In genomic region chr12:120799417-120800045, GRCh38 we compare ENCODE assay signal across 16 cellular contexts.
DNase-seq lines count a peak whose midpoint lies in the region; TF ChIP-seq lines count a peak whose summit lies in the region.
"Had no signal": no experiment of that assay in that cellular context is flagged by ENCODE, and none has a peak within 500 bp of the region (broad histone marks: within the 10 kb centered on the region; RNA-seq: fewer than 3 reads in every experiment).

No MANE protein-coding gene starts in this region.

- H3K4me3 Mint-ChIP-seq in activated T-cell treated with anti-CD3 and anti-CD28 coated beads, Interleukin-2, amount 50 U/mL, for 24 hours: no peak overlapping the region
- H3K4me3 Mint-ChIP-seq in endodermal cell: peak overlapping the region; percentile 20
- H3K4me3 Mint-ChIP-seq: CD4-positive, alpha-beta memory T cell had no signal

- H3K9me2 ChIP-seq in Loucy (replicated peaks; ENCODE audit: low read depth, low read length): no peaks in the 10 kb centered on the region

- H3K27ac Mint-ChIP-seq in activated T-cell treated with anti-CD3 and anti-CD28 coated beads, Interleukin-2, amount 50 U/mL, for 24 hours: peak overlapping the region; percentile 94
- peak overlapping the region; percentile 58 for H3K27ac Mint-ChIP-seq in endodermal cell

- H2BK120ac ChIP-seq in trophoblast cell (ENCODE audit: insufficient read depth, low read length, poor library complexity): no peak overlapping the region

- H2BK12ac ChIP-seq in trophoblast cell (ENCODE audit: low read length): no peak overlapping the region

- no peak for DNase-seq in activated T-cell treated with anti-CD3 and anti-CD28 coated beads, Interleukin-2, amount 50 U/mL, for 24 hours
- DNase-seq in activated T-cell treated with anti-CD3 and anti-CD28 coated beads, Interleukin-2, amount 50 U/mL, for 1 hour: no peak
- DNase-seq in endodermal cell (peak; percentile 63), trophoblast cell (peak in 1 of 2 donors; percentile 49), NCI-H2029 (lab: John Stamatoyannopoulos, UW) (no peak), right atrium auricular region (ENCODE audit: low spot score) (no peak), EL (no peak)
- DNase-seq: activated CD4-positive, alpha-beta T cell treated with anti-CD3 and anti-CD28 coated beads for 4 hours; CD4-positive, alpha-beta memory T cell; cerebellar nuclear complex; effector CD8-positive, alpha-beta T cell; NCI-H526 had no signal

- H4K8ac ChIP-seq in trophoblast cell (ENCODE audit: low read depth, low read length): no peak overlapping the region

- H3K4me2 ChIP-seq in Loucy (ENCODE audit: low read depth, low read length, poor library complexity, severe bottlenecking) (peak overlapping the region; percentile 22), trophoblast cell (ENCODE audit: low read length) (peak overlapping the region; percentile 1)

- H3K27me3 Mint-ChIP-seq in activated T-cell treated with anti-CD3 and anti-CD28 coated beads, Interleukin-2, amount 50 U/mL, for 24 hours: no peaks in the 10 kb centered on the region
- H3K27me3 Mint-ChIP-seq in endodermal cell (ENCODE audit: insufficient read depth): no peaks in the 10 kb centered on the region
- H3K27me3 Mint-ChIP-seq: CD4-positive, alpha-beta memory T cell; IgD-negative memory B cell had no signal

- H3K4me3 ChIP-seq in Loucy (ENCODE audit: low read length, poor library complexity, severe bottlenecking): no peak overlapping the region
- H3K4me3 ChIP-seq in endodermal cell (ENCODE audit: low read length): peak overlapping the region; percentile 70
- H3K4me3 ChIP-seq in trophoblast cell (ENCODE audit: low read depth, low read length): no peak overlapping the region
- H3K4me3 ChIP-seq in right atrium auricular region: no peak overlapping the region
- H3K4me3 ChIP-seq: vagina had no signal

- no peak overlapping the region for H2AFZ ChIP-seq in Loucy (ENCODE audit: low read length)
- no peak overlapping the region for H2AFZ ChIP-seq in trophoblast cell (ENCODE audit: insufficient read depth, low read length, poor library complexity)

- H3K9ac ChIP-seq in Loucy (ENCODE audit: low read depth, low read length, poor library complexity, severe bottlenecking) (no peak overlapping the region), endodermal cell (ENCODE audit: extremely low read depth, low read length, poor library complexity, severe bottlenecking) (peak overlapping the region; percentile 12), trophoblast cell (ENCODE audit: low read length) (no peak overlapping the region)

- peaks cover 20% of the 10 kb centered on the region for H4K20me1 ChIP-seq in Loucy (ENCODE audit: insufficient read depth, low read length, poor library complexity, severe bottlenecking)

- no peaks in the 10 kb centered on the region for H3F3A ChIP-seq in Loucy (ENCODE audit: low read depth)

- H3K9me3 ChIP-seq in Loucy (ENCODE audit: insufficient read depth, low read depth, low read length) (peaks cover 20% of the 10 kb centered on the region; the same call in 1 of the 2 replicates), endodermal cell (ENCODE audit: control insufficient read depth, low read length) (peaks cover 23% of the 10 kb centered on the region), trophoblast cell (ENCODE audit: insufficient read depth, low read depth, low read length) (peaks cover 1% of the 10 kb centered on the region), right atrium auricular region (peaks cover 0 to 15% of the 10 kb centered on the region in 2 donors)
- H3K9me3 ChIP-seq: neutrophil, vagina had no signal

- peaks cover 29% of the 10 kb centered on the region; the same call in 1 of the 2 replicates for H3K79me2 ChIP-seq in Loucy (ENCODE audit: insufficient read depth, low read length)
- no peaks in the 10 kb centered on the region for H3K79me2 ChIP-seq in trophoblast cell (ENCODE audit: control insufficient read depth, insufficient read depth, low read length, poor library complexity)

- TF ChIP-seq CTCF in Loucy (conservative IDR thresholded peaks at IDR 0.05; ENCODE audit: low read length) (no peak), endodermal cell (conservative IDR thresholded peaks at IDR 0.05) (no peak), right atrium auricular region (IDR thresholded peaks at IDR 0.05) (no peak)

- H3K4me1 Mint-ChIP-seq in activated T-cell treated with anti-CD3 and anti-CD28 coated beads, Interleukin-2, amount 50 U/mL, for 24 hours (ENCODE audit: low read depth): peaks cover 81% of the 10 kb centered on the region
- H3K4me1 Mint-ChIP-seq in endodermal cell: peaks cover 36% of the 10 kb centered on the region

- no peak overlapping the region for H3K23ac ChIP-seq in trophoblast cell (ENCODE audit: low read length)

- H3K27ac ChIP-seq in endodermal cell (ENCODE audit: low read depth, low read length) (no peak overlapping the region), trophoblast cell (ENCODE audit: low read depth, low read length) (peak overlapping the region; percentile 32), right atrium auricular region (no peak overlapping the region)
- H3K27ac ChIP-seq: neutrophil, vagina had no signal

- H3K9me3 Mint-ChIP-seq in activated T-cell treated with anti-CD3 and anti-CD28 coated beads, Interleukin-2, amount 50 U/mL, for 24 hours: peaks cover 24% of the 10 kb centered on the region
- peaks cover 27% of the 10 kb centered on the region for H3K9me3 Mint-ChIP-seq in endodermal cell

- WGBS in endodermal cell (ENCODE audit: insufficient coverage in 1 of 2, insufficient read length in 1 of 2), 2 experiments: 53 to 85% methylated on average over 2 to 3 of the region's 3 CpGs
- whole genome bisulfite sequencing in trophoblast cell (ENCODE audit: extremely low coverage, insufficient coverage, insufficient read length): no CpG with 5 or more reads among the region's 3 CpGs

- no peak overlapping the region for H4K12ac ChIP-seq in trophoblast cell (ENCODE audit: low read depth, low read length)

- peaks cover 52% of the 10 kb centered on the region for H3K36me3 Mint-ChIP-seq in activated T-cell treated with anti-CD3 and anti-CD28 coated beads, Interleukin-2, amount 50 U/mL, for 24 hours (ENCODE audit: low read depth)
- peaks cover 27% of the 10 kb centered on the region for H3K36me3 Mint-ChIP-seq in endodermal cell (ENCODE audit: low read depth)

- no peak overlapping the region for H4K91ac ChIP-seq in trophoblast cell (ENCODE audit: low read depth, low read length)

- H3K14ac ChIP-seq in trophoblast cell (ENCODE audit: low read length): no peak overlapping the region

- H2BK5ac ChIP-seq in trophoblast cell (ENCODE audit: low read depth, low read length, poor library complexity): no peak overlapping the region

- H3K18ac ChIP-seq in trophoblast cell (ENCODE audit: low read length): no peak overlapping the region

- no peaks in the 10 kb centered on the region for H3K79me1 ChIP-seq in trophoblast cell (ENCODE audit: low read length)

- peaks cover 22% of the 10 kb centered on the region; the same call in 1 of the 2 replicates for H3K36me3 ChIP-seq in Loucy (ENCODE audit: insufficient read depth, low read length)
- H3K36me3 ChIP-seq in endodermal cell (ENCODE audit: control insufficient read depth, insufficient read depth, low read length): peaks cover 13% of the 10 kb centered on the region
- H3K36me3 ChIP-seq in trophoblast cell (ENCODE audit: control insufficient read depth in 1 of 2, insufficient read depth in 2 of 2, low read length in 2 of 2): no peaks in the 10 kb centered on the region
- H3K36me3 ChIP-seq in right atrium auricular region: no peaks in the 10 kb centered on the region
- H3K36me3 ChIP-seq: neutrophil, vagina had no signal

- no peak overlapping the region for H2AK5ac ChIP-seq in trophoblast cell (ENCODE audit: low read length)

- no peak overlapping the region for H3K4ac ChIP-seq in trophoblast cell (ENCODE audit: low read depth, low read length)

- H3K27me3 ChIP-seq in Loucy (ENCODE audit: insufficient read depth, low read length, poor library complexity, severe bottlenecking): no peaks in the 10 kb centered on the region
- no peaks in the 10 kb centered on the region for H3K27me3 ChIP-seq in endodermal cell (ENCODE audit: control insufficient read depth, insufficient read depth, low read length, poor library complexity, severe bottlenecking)
- H3K27me3 ChIP-seq in trophoblast cell (ENCODE audit: insufficient read depth, low read length): no peaks in the 10 kb centered on the region
- H3K27me3 ChIP-seq in right atrium auricular region: no peaks in the 10 kb centered on the region
- H3K27me3 ChIP-seq: neutrophil, vagina had no signal

- H3K4me1 ChIP-seq in Loucy (ENCODE audit: insufficient read depth, low read length, poor library complexity, severe bottlenecking): peaks cover 32% of the 10 kb centered on the region
- H3K4me1 ChIP-seq in endodermal cell (ENCODE audit: control insufficient read depth, insufficient read depth, low read length): peaks cover 15% of the 10 kb centered on the region
- peaks cover 10 to 22% of the 10 kb centered on the region in 2 experiments for H3K4me1 ChIP-seq in trophoblast cell (ENCODE audit: control insufficient read depth in 1 of 2, insufficient read depth in 2 of 2, low read length in 2 of 2)
- no peaks in the 10 kb centered on the region for H3K4me1 ChIP-seq in right atrium auricular region
